Comparison of ENCODE assay signal across 18 cellular contexts in the genomic region with DNA sequence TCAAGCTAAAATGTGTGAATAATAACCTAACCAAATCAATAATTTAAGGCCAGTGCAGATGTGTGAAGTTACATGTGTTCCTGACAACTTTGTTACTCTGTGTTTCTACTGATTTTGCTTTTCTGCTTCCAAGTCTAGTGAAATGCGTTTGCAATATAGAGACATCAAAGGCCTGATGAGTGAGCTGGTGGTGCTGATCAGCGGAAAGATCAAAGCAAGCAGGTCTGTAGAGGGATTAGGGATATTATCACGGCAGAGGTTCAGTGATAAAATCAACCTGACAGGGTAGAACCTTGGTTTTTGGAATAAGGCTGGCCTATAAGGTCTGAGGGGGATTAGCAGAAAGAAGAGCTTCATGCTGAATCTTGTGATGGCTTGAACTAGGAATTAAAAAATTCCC.
DNase-seq lines count a peak whose midpoint lies in the region; ATAC-seq and TF ChIP-seq lines count a peak whose summit lies in the region.
"Had no signal": no experiment of that assay in that cellular context is flagged by ENCODE, and none has a peak within 500 bp of the region (broad histone marks: within the 10 kb centered on the region; RNA-seq: fewer than 3 reads in every experiment).

No MANE protein-coding gene starts in this region.

- TF ChIP-seq CTCF in HEK293 (tag by site-specific recombination; IDR thresholded peaks at IDR 0.05) = no peak
- no peak for TF ChIP-seq CTCF in OCI-LY7 (conservative IDR thresholded peaks at IDR 0.05; ENCODE audit: low read length)
- no peak for TF ChIP-seq CTCF in smooth muscle cell (IDR thresholded peaks at IDR 0.05; ENCODE audit: borderline replicate concordance, insufficient read depth, poor library complexity, severe bottlenecking)

- no peaks in the 10 kb centered on the region for H3F3A ChIP-seq in smooth muscle cell (ENCODE audit: low read depth)

- no peaks in the 10 kb centered on the region for H4K20me1 ChIP-seq in OCI-LY7 (ENCODE audit: insufficient read depth, low read length)
- H4K20me1 ChIP-seq in smooth muscle cell (ENCODE audit: low read depth) = no peaks in the 10 kb centered on the region
- H4K20me1 ChIP-seq: BLaER1 had no signal

- no peaks in the 10 kb centered on the region for H3K9me2 ChIP-seq in OCI-LY7 (ENCODE audit: insufficient read depth, low read length)

- BruUV-seq in OCI-LY7 (replicated peaks; lab: Mats Ljungman, UMichigan) = no TSS peak

- no peak for ATAC-seq in GM21529 (IDR thresholded peaks at IDR 0.05; ENCODE audit: unreplicated experiment)
- ATAC-seq: K562 had no signal

- 28% methylated on average over 3 of the region's 3 CpGs for WGBS in smooth muscle cell (ENCODE audit: low lambda C conversion rate)

- H3K27me3 ChIP-seq in smooth muscle cell (ENCODE audit: low read depth) = no peaks in the 10 kb centered on the region
- H3K27me3 ChIP-seq: BLaER1 had no signal

- no peaks in the 10 kb centered on the region for H3K79me2 ChIP-seq in OCI-LY7 (ENCODE audit: insufficient read depth, low read depth, low read length)
- no peaks in the 10 kb centered on the region for H3K79me2 ChIP-seq in smooth muscle cell (ENCODE audit: low read depth)

- H3K9ac ChIP-seq in smooth muscle cell (ENCODE audit: low read depth) = no peak overlapping the region
- H3K9ac ChIP-seq: BLaER1 had no signal

- CTCF ChIA-PET in HEK293 (lab: Yijun Ruan, JAX) (interaction anchor here (0.6 kb wide), 1 partner anchor 182 kb away, joined by 3 read pairs; no protein-coding TSS in a partner anchor), OCI-LY7 (lab: Charles Lee; ENCODE audit: unreplicated experiment) (no interaction called here)

- POLR2A ChIA-PET in HEK293 (lab: Yijun Ruan, JAX) = no interaction called here
- POLR2A ChIA-PET in OCI-LY7 (lab: Charles Lee) = interaction anchor here (0.7 to 1.5 kb wide), 5 partner anchors 21 to 1487 kb away, joined by 3 read pairs; no protein-coding TSS in a partner anchor

- H3K4me1 ChIP-seq in HEK293 (ENCODE audit: control insufficient read depth, insufficient read depth, low read length) (no peaks in the 10 kb centered on the region), OCI-LY7 (ENCODE audit: insufficient read depth, low read length, poor library complexity, severe bottlenecking) (peaks cover 17% of the 10 kb centered on the region), smooth muscle cell (ENCODE audit: low read depth) (no peaks in the 10 kb centered on the region)
- H3K4me1 ChIP-seq: BLaER1, HAP-1 had no signal

- H3K9me3 ChIP-seq in HEK293 (ENCODE audit: control insufficient read depth, insufficient read depth, low read depth, low read length) = no peaks in the 10 kb centered on the region
- no peaks in the 10 kb centered on the region for H3K9me3 ChIP-seq in OCI-LY7 (ENCODE audit: low read length)
- no peaks in the 10 kb centered on the region for H3K9me3 ChIP-seq in smooth muscle cell (replicated peaks; ENCODE audit: low read depth)
- H3K9me3 ChIP-seq: BLaER1, HAP-1 had no signal

- H3K27ac ChIP-seq in HEK293 (ENCODE audit: extremely low read depth, low read depth, low read length) = no peak overlapping the region
- H3K27ac ChIP-seq in OCI-LY7 (ENCODE audit: low read depth, low read length, poor library complexity, severe bottlenecking) = no peak overlapping the region
- peak overlapping the region; percentile 26 for H3K27ac ChIP-seq in smooth muscle cell (ENCODE audit: low read depth)
- H3K27ac ChIP-seq: BLaER1 had no signal

- H3K4me3 ChIP-seq in HEK293 (ENCODE audit: low read depth, low read length) = no peak overlapping the region
- no peak overlapping the region for H3K4me3 ChIP-seq in OCI-LY7 (ENCODE audit: low read depth, low read length, poor library complexity, severe bottlenecking)
- H3K4me3 ChIP-seq in smooth muscle cell = no peak overlapping the region
- H3K4me3 ChIP-seq: BLaER1, HAP-1, K562 had no signal

- peak overlapping the region; percentile 13; the same call in 1 of the 2 replicates for H2AFZ ChIP-seq in OCI-LY7 (ENCODE audit: low read length)
- H2AFZ ChIP-seq in smooth muscle cell (ENCODE audit: low read depth) = no peak overlapping the region

- H3K4me2 ChIP-seq in OCI-LY7 (ENCODE audit: low read length) (peak overlapping the region; percentile 51; the same call in 1 of the 2 replicates), smooth muscle cell (no peak overlapping the region)
- H3K4me2 ChIP-seq: BLaER1 had no signal

- peak; percentile 1 for DNase-seq in NCI-H82 (lab: John Stamatoyannopoulos, UW)
- no peak for DNase-seq in NCI-H82 treated with DMSO at 0.1 percent for 48 hours (lab: John Stamatoyannopoulos, UW; ENCODE audit: unreplicated experiment)
- DNase-seq in OCI-LY7 (ENCODE audit: low spot score) = no peak
- no peak for DNase-seq in smooth muscle cell (lab: John Stamatoyannopoulos, UW; ENCODE audit: unreplicated experiment)
- DNase-seq in NCI-H510A (lab: John Stamatoyannopoulos, UW) = no peak
- no peak for DNase-seq in NCI-H526 treated with DMSO at 0.1 percent for 48 hours (lab: John Stamatoyannopoulos, UW)
- DNase-seq: 8988T; Calu3; CD4-positive, alpha-beta memory T cell; DMS 273 treated with DMSO at 0.1 percent for 48 hours; DMS79; HFFc6; IMR-90 had no signal

- intact Hi-C loops in OCI-LY7 (cut with micrococcal nuclease; ENCODE audit: unreplicated experiment) = no loop called here

- H3K36me3 ChIP-seq in HEK293 (ENCODE audit: control insufficient read depth in 2 of 2, insufficient read depth in 1 of 2, low read length in 2 of 2) (no peaks in the 10 kb centered on the region), OCI-LY7 (ENCODE audit: insufficient read depth, low read length) (no peaks in the 10 kb centered on the region), smooth muscle cell (ENCODE audit: low read depth) (no peaks in the 10 kb centered on the region)
- H3K36me3 ChIP-seq: BLaER1, HAP-1 had no signal

TF ChIP-seq in HEK293, 187 proteins besides CTCF, POLR2A, EP300 and RAD21:
- TF ChIP-seq TCF7L2 (IDR thresholded peaks at IDR 0.05; ENCODE audit: borderline replicate concordance, low read depth, low read length) (peak; percentile 19; the same call in 1 of the 2 replicates), ZNF311 (tag by site-specific recombination; IDR thresholded peaks at IDR 0.05; ENCODE audit: borderline replicate concordance) (no peak), ZNF146 (tag by site-specific recombination; IDR thresholded peaks at IDR 0.05) (no peak), MYNN (tag by site-specific recombination; IDR thresholded peaks at IDR 0.05; ENCODE audit: borderline replicate concordance) (no peak), ZNF596 (tag by site-specific recombination; IDR thresholded peaks at IDR 0.05) (no peak), ZNF560 (tag by site-specific recombination; IDR thresholded peaks at IDR 0.05; ENCODE audit: borderline replicate concordance) (no peak)
